ENCODE assay signal across 14 cellular contexts in the genomic region with DNA sequence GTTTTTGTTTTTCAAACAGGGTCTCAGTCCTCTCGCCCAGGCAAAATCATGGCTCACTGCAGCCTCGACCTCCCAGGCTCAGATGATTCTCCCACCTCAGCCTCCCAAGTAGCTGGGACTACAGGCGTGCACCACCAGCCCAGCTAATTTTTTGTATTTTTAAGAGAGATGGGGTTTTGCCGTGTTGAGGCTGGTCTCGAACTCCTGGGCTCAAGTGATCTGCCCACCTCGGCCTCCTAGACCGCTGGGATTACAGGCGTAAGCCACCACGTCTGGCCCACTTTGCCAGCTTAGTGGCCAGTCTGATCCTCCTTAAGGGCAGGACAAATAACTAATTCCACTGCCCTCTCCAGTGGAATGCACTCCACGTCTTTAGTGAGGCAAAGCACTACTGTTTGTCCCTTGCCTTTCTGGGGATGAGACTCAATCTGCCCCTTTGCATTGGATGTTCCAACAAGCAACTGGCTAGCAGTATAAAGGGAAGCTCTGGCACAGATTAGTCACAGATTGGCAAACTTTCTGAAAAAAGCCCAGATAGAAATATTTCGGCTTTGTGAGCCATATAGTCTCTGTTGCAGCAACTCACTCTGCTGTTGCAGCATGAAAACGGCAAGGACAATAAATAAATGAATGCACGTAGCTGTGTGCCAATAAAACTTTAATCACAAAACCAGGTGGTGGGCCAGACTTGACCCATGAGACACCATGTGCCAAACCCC.
"Had no signal": no experiment of that assay in that cellular context is flagged by ENCODE, and none has a peak within 500 bp of the region (broad histone marks: within the 10 kb centered on the region; RNA-seq: fewer than 3 reads in every experiment).

No MANE protein-coding gene starts in this region.

- H3K9ac ChIP-seq: neural progenitor cell had no signal

- H3K4me3 Mint-ChIP-seq: activated CD4-positive, alpha-beta T cell treated with anti-CD3 and anti-CD28 coated beads, Interleukin-2, amount 10 ng/mL, durations not matched to agents 24 days and 14 days; activated naive CD8-positive, alpha-beta T cell treated with anti-CD3 and anti-CD28 coated beads, Interleukin-2, amount 10 ng/mL, durations not matched to agents 7 days and 5 days; neural progenitor cell; T-helper 17 cell had no signal

- H3K4me1 ChIP-seq: breast epithelium, gastrocnemius medialis, neural progenitor cell, testis had no signal

- H3K4me1 Mint-ChIP-seq: activated naive CD8-positive, alpha-beta T cell treated with anti-CD3 and anti-CD28 coated beads, Interleukin-2, amount 10 ng/mL, durations not matched to agents 7 days and 5 days had no signal

- H3K36me3 ChIP-seq: ascending aorta, breast epithelium, gastrocnemius medialis, neural progenitor cell, ovary had no signal

- H3K27me3 Mint-ChIP-seq: activated naive CD8-positive, alpha-beta T cell treated with anti-CD3 and anti-CD28 coated beads, Interleukin-2, amount 10 ng/mL, durations not matched to agents 7 days and 5 days; T-helper 17 cell had no signal

- H3K9me3 ChIP-seq: breast epithelium, gastrocnemius medialis, ovary, testis had no signal

- H3K27ac ChIP-seq: ascending aorta, breast epithelium, gastrocnemius medialis, neural progenitor cell, ovary, testis had no signal

- H3K4me2 ChIP-seq: neural progenitor cell had no signal

- H3K27me3 ChIP-seq: ascending aorta, breast epithelium, gastrocnemius medialis, heart left ventricle, neural progenitor cell, ovary, stomach, testis had no signal

- H3K27ac Mint-ChIP-seq: activated CD4-positive, alpha-beta T cell treated with anti-CD3 and anti-CD28 coated beads, Interleukin-2, amount 10 ng/mL, durations not matched to agents 24 days and 14 days; activated naive CD8-positive, alpha-beta T cell treated with anti-CD3 and anti-CD28 coated beads, Interleukin-2, amount 10 ng/mL, durations not matched to agents 7 days and 5 days; neural progenitor cell; T-helper 17 cell had no signal

- DNase-seq: activated CD4-positive, alpha-beta T cell treated with anti-CD3 and anti-CD28 coated beads, Interleukin-2, amount 10 ng/mL, durations not matched to agents 24 days and 14 days; activated CD4-positive, CD25-positive, alpha-beta regulatory T cell; activated naive CD8-positive, alpha-beta T cell treated with anti-CD3 and anti-CD28 coated beads, Interleukin-2, amount 10 ng/mL, durations not matched to agents 7 days and 5 days; gastrocnemius medialis; heart left ventricle; ovary; stimulated activated CD4-positive, alpha-beta T cell treated with anti-CD3 and anti-CD28 coated beads, Interleukin-12 subunit alpha, Interleukin-12 subunit beta, amount 100 ng/mL, for 4 hours; stimulated activated CD4-positive, alpha-beta T cell treated with anti-CD3 and anti-CD28 coated beads, Interleukin-2, amount 100 ng/mL, for 24 hours; stomach; T-helper 17 cell; testis had no signal

- ATAC-seq: gastrocnemius medialis, T-helper 17 cell had no signal

- H3K4me3 ChIP-seq: ascending aorta, breast epithelium, gastrocnemius medialis, heart left ventricle, neural progenitor cell, ovary, stomach, testis had no signal

- H3K36me3 Mint-ChIP-seq: neural progenitor cell had no signal

- H2AFZ ChIP-seq: neural progenitor cell had no signal
